In the genomic region with DNA sequence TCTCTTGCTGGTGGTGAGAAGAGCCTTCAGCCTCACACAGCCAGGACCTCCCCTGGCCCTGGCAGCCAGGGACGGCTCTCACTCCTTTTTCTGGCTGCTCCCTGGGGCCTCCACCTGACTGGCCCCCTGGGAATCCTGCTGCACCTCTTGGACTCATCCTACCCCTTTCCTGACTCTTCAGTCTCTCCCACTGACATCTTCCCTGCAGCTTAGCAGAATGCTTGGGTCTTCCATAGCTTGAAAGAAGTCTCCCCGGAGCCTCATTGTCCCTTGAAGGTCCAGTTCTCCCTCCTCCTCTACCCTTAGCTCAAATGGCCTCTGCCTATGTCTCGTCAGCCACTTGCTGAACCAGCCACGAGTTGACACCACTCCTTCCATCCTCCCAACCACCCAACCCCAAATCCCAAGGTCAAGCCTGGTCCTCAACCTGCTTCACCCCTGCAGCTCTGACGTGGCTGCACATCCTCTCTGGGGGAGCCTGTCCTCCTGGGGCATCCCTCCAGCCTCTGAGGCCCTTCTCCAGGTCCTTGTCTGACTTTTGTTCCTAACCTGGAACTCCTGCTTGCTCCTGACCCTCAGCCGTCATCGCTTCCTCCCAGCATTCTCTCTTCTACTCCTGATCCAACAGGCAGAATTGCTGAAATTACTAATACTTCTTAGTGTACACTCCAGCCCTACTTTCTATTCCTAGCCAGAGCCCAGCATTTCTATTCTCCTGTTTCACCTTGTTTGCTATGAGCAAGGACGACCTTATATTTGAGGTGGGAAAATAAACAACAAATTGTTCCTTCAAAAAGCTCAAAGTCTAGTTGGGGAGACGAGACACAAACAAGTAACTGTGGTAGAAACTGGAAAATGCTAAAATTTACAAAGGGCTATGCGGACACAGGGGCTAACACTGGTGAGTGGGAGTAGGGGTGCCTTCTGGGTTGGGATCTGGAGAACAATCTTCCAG, we compare ENCODE assay signal across 25 cellular contexts.
DNase-seq lines count a peak whose midpoint lies in the region; ATAC-seq and TF ChIP-seq lines count a peak whose summit lies in the region.
"Had no signal": no experiment of that assay in that cellular context is flagged by ENCODE, and none has a peak within 500 bp of the region (broad histone marks: within the 10 kb centered on the region; RNA-seq: fewer than 3 reads in every experiment).

No MANE protein-coding gene starts in this region.

- ATAC-seq in GM21390 (IDR thresholded peaks at IDR 0.05; ENCODE audit: unreplicated experiment), result no peak
- no peak for ATAC-seq in mucosa of descending colon
- ATAC-seq: activated CD4-positive, CD25-positive, alpha-beta regulatory T cell treated with anti-CD3 and anti-CD28 coated beads, Interleukin-2, amount 50 U/mL, for 24 hours; activated CD8-positive, alpha-beta T cell treated with anti-CD3 and anti-CD28 coated beads for 36 hours; effector memory CD8-positive, alpha-beta T cell; Panc1; stimulated activated memory B cell treated with anti-CD40 and anti-IgM and Interleukin-4, amounts not matched to agents 10 μg/mL and 1 μg/mL and 100 μg/mL, for 72 hours; T-cell had no signal

- H3K9ac ChIP-seq in H9 (ENCODE audit: extremely low read depth, insufficient read length, low read length), result no peak overlapping the region
- no peak overlapping the region for H3K9ac ChIP-seq in parathyroid adenoma

- no peaks in the 10 kb centered on the region for H3K79me1 ChIP-seq in H9 (ENCODE audit: insufficient read depth, low read depth, low read length, poor library complexity, severe bottlenecking)

- no peaks in the 10 kb centered on the region for H3K9me3 ChIP-seq in H9 (ENCODE audit: control insufficient read depth, low read depth, low read length)
- H3K9me3 ChIP-seq in esophagus muscularis mucosa, result no peaks in the 10 kb centered on the region
- no peaks in the 10 kb centered on the region for H3K9me3 ChIP-seq in parathyroid adenoma (ENCODE audit: control insufficient read depth, low read length)
- H3K9me3 ChIP-seq in mucosa of descending colon, result no peaks in the 10 kb centered on the region
- H3K9me3 ChIP-seq: body of pancreas, SJCRH30, spleen, thoracic aorta had no signal

- H3K36me3 ChIP-seq in esophagus muscularis mucosa, result peaks cover 0 to 20% (median 0%) of the 10 kb centered on the region in 4 donors
- no peaks in the 10 kb centered on the region for H3K36me3 ChIP-seq in parathyroid adenoma (ENCODE audit: control insufficient read depth, insufficient read depth, low read length)
- no peaks in the 10 kb centered on the region for H3K36me3 ChIP-seq in mucosa of descending colon (ENCODE audit: low read depth)
- H3K36me3 ChIP-seq: SJCRH30, thoracic aorta had no signal

- H3K4me2 ChIP-seq in H9 (ENCODE audit: insufficient read depth, insufficient read length, low read length) (no peak overlapping the region), parathyroid adenoma (ENCODE audit: low read length) (no peak overlapping the region)

- 0 out of 2 replicates have a peak overlapping the region, but pooled peaks have one; percentile 16 for H3K27ac ChIP-seq in C4-2B
- no peak overlapping the region for H3K27ac ChIP-seq in H9 (ENCODE audit: insufficient read length, low read depth, low read length)
- H3K27ac ChIP-seq in esophagus muscularis mucosa (replicated peaks in 1 of 4), result peak overlapping the region in 3 of 4 donors; percentile 6 to 61 (median 35)
- peak overlapping the region; percentile 29 for H3K27ac ChIP-seq in parathyroid adenoma
- H3K27ac ChIP-seq: SJCRH30, spleen, thoracic aorta had no signal

- no peak overlapping the region for H3K56ac ChIP-seq in H9 (ENCODE audit: insufficient read length, low read depth, low read length)

- no peak for TF ChIP-seq CTCF in C4-2B (conservative IDR thresholded peaks at IDR 0.05)
- no peak for TF ChIP-seq CTCF in H9 (conservative IDR thresholded peaks at IDR 0.05)
- TF ChIP-seq CTCF in esophagus muscularis mucosa (IDR thresholded peaks at IDR 0.05), result no peak
- TF ChIP-seq CTCF in parathyroid adenoma (IDR thresholded peaks at IDR 0.05), result no peak
- TF ChIP-seq CTCF in mucosa of descending colon (IDR thresholded peaks at IDR 0.05), result no peak

- TF ChIP-seq POLR2A in esophagus muscularis mucosa (IDR thresholded peaks at IDR 0.05; ENCODE audit: low read depth), result no peak

- H3K4me1 ChIP-seq in H9 (ENCODE audit: insufficient read depth, low read length) (no peaks in the 10 kb centered on the region), esophagus muscularis mucosa (peaks cover 0 to 4% (median under 1%) of the 10 kb centered on the region in 4 donors), parathyroid adenoma (peaks cover 47% of the 10 kb centered on the region), mucosa of descending colon (ENCODE audit: low read depth) (no peaks in the 10 kb centered on the region)

- no peaks in the 10 kb centered on the region for H3K23me2 ChIP-seq in H9 (ENCODE audit: insufficient read length, low read depth, low read length, poor library complexity, severe bottlenecking)

- H3K18ac ChIP-seq in H9 (ENCODE audit: insufficient read length, low read depth, low read length), result no peak overlapping the region

- no peak overlapping the region for H3K23ac ChIP-seq in H9 (ENCODE audit: insufficient read length, low read depth, low read length)

- no peaks in the 10 kb centered on the region for H3K27me3 ChIP-seq in H9 (ENCODE audit: insufficient read depth, low read length)
- no peaks in the 10 kb centered on the region for H3K27me3 ChIP-seq in esophagus muscularis mucosa
- H3K27me3 ChIP-seq in parathyroid adenoma (ENCODE audit: control insufficient read depth, insufficient read depth, low read length), result no peaks in the 10 kb centered on the region
- H3K27me3 ChIP-seq: body of pancreas, SJCRH30, spleen had no signal

- no peak overlapping the region for H2BK20ac ChIP-seq in H9 (ENCODE audit: low read depth, low read length, poor library complexity, severe bottlenecking)

- H3K4me3 ChIP-seq in esophagus muscularis mucosa (no peak overlapping the region), parathyroid adenoma (ENCODE audit: low read depth, low read length) (no peak overlapping the region), mucosa of descending colon (no peak overlapping the region)
- H3K4me3 ChIP-seq: body of pancreas, SJCRH30, spleen, thoracic aorta had no signal

- H2AK5ac ChIP-seq in H9 (ENCODE audit: insufficient read length, low read length), result no peak overlapping the region

- no peaks in the 10 kb centered on the region for H3K36me3 Mint-ChIP-seq in H9 (ENCODE audit: insufficient read depth in 1 of 3, low read depth in 3 of 3)
- H3K36me3 Mint-ChIP-seq: stimulated activated memory B cell treated with anti-CD40 and anti-IgM and Interleukin-4, amounts not matched to agents 10 μg/mL and 1 μg/mL and 100 μg/mL, for 72 hours; T-cell had no signal

- H2BK15ac ChIP-seq in H9 (ENCODE audit: low read depth, low read length), result no peak overlapping the region

- H2BK5ac ChIP-seq in H9 (ENCODE audit: insufficient read length, low read length), result no peak overlapping the region

- H2BK12ac ChIP-seq in H9 (ENCODE audit: insufficient read length, low read depth, low read length), result no peak overlapping the region

- intact Hi-C loops in esophagus muscularis mucosa (cut with DNase I), result no loop called here
- intact Hi-C loops in mucosa of descending colon (cut with DNase I, micrococcal nuclease), result no loop called here

- H3K79me2 ChIP-seq in H9 (ENCODE audit: insufficient read depth, low read length) (no peaks in the 10 kb centered on the region), parathyroid adenoma (peaks cover 6% of the 10 kb centered on the region)

- DNase-seq in H9 (no peak), esophagus muscularis mucosa (ENCODE audit: extremely low spot score) (peak; percentile 79), DMS79 treated with DMSO at 0.1 percent for 48 hours (lab: John Stamatoyannopoulos, UW) (no peak), OCI-M2 (lab: John Stamatoyannopoulos, UW; ENCODE audit: unreplicated experiment) (no peak), mucosa of descending colon (no peak)
- DNase-seq: activated CD8-positive, alpha-beta T cell treated with anti-CD3 and anti-CD28 coated beads for 36 hours; activated effector memory CD4-positive, alpha-beta T cell treated with Interleukin-2 at 50 U/mL for 16 hours; C1 segment of cervical spinal cord; effector memory CD8-positive, alpha-beta T cell; MV-4-11; NCI-H1694; NCI-H524 treated with DMSO at 0.1 percent for 48 hours; NK-92 treated with Interleukin-12 subunit alpha and Interleukin-12 subunit beta, amount 100 ng/mL, for 24 hours; spleen; stimulated activated CD4-positive, alpha-beta T cell treated with anti-CD3 and anti-CD28 coated beads, Interleukin-2, amount 100 ng/mL, for 48 hours; T-cell had no signal

- TF ChIP-seq EP300 in esophagus muscularis mucosa (IDR thresholded peaks at IDR 0.05), result no peak

- H3K27ac Mint-ChIP-seq in H9, result no peak overlapping the region
- H3K27ac Mint-ChIP-seq: activated CD8-positive, alpha-beta T cell treated with anti-CD3 and anti-CD28 coated beads for 36 hours; stimulated activated memory B cell treated with anti-CD40 and anti-IgM and Interleukin-4, amounts not matched to agents 10 μg/mL and 1 μg/mL and 100 μg/mL, for 72 hours had no signal

- H2AFZ ChIP-seq in H9 (ENCODE audit: low read length) (no peak overlapping the region), parathyroid adenoma (peak overlapping the region; percentile 39)

- WGBS in H9 (ENCODE audit: extremely low coverage, insufficient read length, low lambda C conversion rate), result no CpG with 5 or more reads among the region's 10 CpGs
- 82% methylated on average over 10 of the region's 10 CpGs for WGBS in esophagus muscularis mucosa

- H4K8ac ChIP-seq in H9 (replicated peaks; ENCODE audit: insufficient read length, low read depth, low read length), result no peak overlapping the region

- no peak overlapping the region for H2BK120ac ChIP-seq in H9 (ENCODE audit: low read depth, low read length, poor library complexity, severe bottlenecking)

- H3T11ph ChIP-seq in H9 (ENCODE audit: low read length), result no peak overlapping the region

- H4K20me1 ChIP-seq in H9 (ENCODE audit: control insufficient read depth, insufficient read depth, insufficient read length), result no peaks in the 10 kb centered on the region

- no peak overlapping the region for H4K91ac ChIP-seq in H9 (ENCODE audit: insufficient read length, low read depth, low read length)

- H4K5ac ChIP-seq in H9 (ENCODE audit: insufficient read length, low read depth, low read length), result no peak overlapping the region

- H3K9me3 Mint-ChIP-seq in H9, result no peaks in the 10 kb centered on the region; a peak in 1 of 5 replicates
- H3K9me3 Mint-ChIP-seq: activated CD8-positive, alpha-beta T cell treated with anti-CD3 and anti-CD28 coated beads for 36 hours; effector memory CD8-positive, alpha-beta T cell; stimulated activated memory B cell treated with anti-CD40 and anti-IgM and Interleukin-4, amounts not matched to agents 10 μg/mL and 1 μg/mL and 100 μg/mL, for 72 hours; T-cell had no signal

- H3K27me3 Mint-ChIP-seq in H9 (ENCODE audit: low read depth), result peaks cover 16% of the 10 kb centered on the region
- H3K27me3 Mint-ChIP-seq: activated CD8-positive, alpha-beta T cell treated with anti-CD3 and anti-CD28 coated beads for 36 hours; stimulated activated memory B cell treated with anti-CD40 and anti-IgM and Interleukin-4, amounts not matched to agents 10 μg/mL and 1 μg/mL and 100 μg/mL, for 72 hours; T-cell had no signal

- no peaks in the 10 kb centered on the region for H3K4me1 Mint-ChIP-seq in H9
- H3K4me1 Mint-ChIP-seq: stimulated activated memory B cell treated with anti-CD40 and anti-IgM and Interleukin-4, amounts not matched to agents 10 μg/mL and 1 μg/mL and 100 μg/mL, for 72 hours had no signal

- H3K4ac ChIP-seq in H9 (ENCODE audit: low read depth, low read length), result no peak overlapping the region

- 0 out of 2 replicates have a peak overlapping the region, but pooled peaks have one; percentile 13 for H3K14ac ChIP-seq in H9 (ENCODE audit: insufficient read depth, low read length)

- H3K4me3 Mint-ChIP-seq in H9, result no peak overlapping the region
- H3K4me3 Mint-ChIP-seq: activated CD8-positive, alpha-beta T cell treated with anti-CD3 and anti-CD28 coated beads for 36 hours; effector memory CD8-positive, alpha-beta T cell; stimulated activated memory B cell treated with anti-CD40 and anti-IgM and Interleukin-4, amounts not matched to agents 10 μg/mL and 1 μg/mL and 100 μg/mL, for 72 hours; T-cell had no signal
